In genomic region chr2:217283505-217283904, GRCh38 we compare ENCODE assay signal across 23 cellular contexts.
DNase-seq lines count a peak whose midpoint lies in the region; ATAC-seq, FAIRE-seq and TF ChIP-seq lines count a peak whose summit lies in the region.
"Had no signal": no experiment of that assay in that cellular context is flagged by ENCODE, and none has a peak within 500 bp of the region (broad histone marks: within the 10 kb centered on the region; RNA-seq: fewer than 3 reads in every experiment).

No MANE protein-coding gene starts in this region.

- H3K23ac ChIP-seq in IMR-90 (ENCODE audit: low read depth, low read length) = peak overlapping the region; percentile 71; the same call in 1 of the 2 replicates

- peak overlapping the region; percentile 76 to 93 for H4K8ac ChIP-seq in IMR-90 (ENCODE audit: low read depth in 2 of 2, low read length in 2 of 2)

- DNase-seq in IMR-90 (peak; percentile 20), WERI-Rb-1 (peak; percentile 41), fibroblast of mammary gland (ENCODE audit: low read depth) (peak; percentile 95), gastrocnemius medialis (no peak), NCI-H1436 treated with DMSO at 0.1 percent for 48 hours (lab: John Stamatoyannopoulos, UW) (no peak), small intestine (no peak)
- DNase-seq: CD4-positive, CD25-positive, alpha-beta regulatory T cell; EL; GF-D8; KBM-7; MM.1S; NCI-H1048; NCI-H1417 treated with DMSO at 0.1 percent for 48 hours; NCI-H187 treated with DMSO at 0.1 percent for 48 hours; NCI-H2107; NCI-H226; NCI-H524 treated with DMSO at 0.1 percent for 48 hours; SHP77 treated with DMSO at 0.1 percent for 48 hours had no signal

- peak overlapping the region; percentile 96 for H2AK5ac ChIP-seq in IMR-90 (ENCODE audit: low read depth, low read length)

- peaks cover 14% of the 10 kb centered on the region for H3K36me3 Mint-ChIP-seq in nephron (ENCODE audit: low read depth)
- H3K36me3 Mint-ChIP-seq: CD4-positive, CD25-positive, alpha-beta regulatory T cell had no signal

- peak overlapping the region; percentile 20 for H2AK9ac ChIP-seq in IMR-90 (replicated peaks; ENCODE audit: low read depth, low read length, poor library complexity)

- H4K91ac ChIP-seq in IMR-90 (ENCODE audit: insufficient read depth, low read depth, low read length) = peak overlapping the region; percentile 96

- H2BK5ac ChIP-seq in IMR-90 (ENCODE audit: low read depth, low read length, poor library complexity, severe bottlenecking) = peak overlapping the region; percentile 75

- in situ Hi-C loops in IMR-90 (cut with MboI; ENCODE audit: low sequenced_read_pairs) = loop anchor here (10.0 kb wide), 2 partner anchors 221 to 589 kb away; partner anchors contain the start of gene IGFBP5
- in situ Hi-C loops in gastrocnemius medialis (cut with MboI; ENCODE audit: low sequenced_read_pairs in 4 of 4) = no loop called here

- H4K5ac ChIP-seq in IMR-90 (ENCODE audit: low read depth, low read length) = peak overlapping the region; percentile 93

- H3K4me2 ChIP-seq in IMR-90 (ENCODE audit: low read depth, low read length) = no peak overlapping the region

- CTCF ChIA-PET in IMR-90 (lab: Yijun Ruan, JAX) = no interaction called here

- H2BK20ac ChIP-seq in IMR-90 (ENCODE audit: low read depth, low read length) = peak overlapping the region; percentile 97

- H3K27me3 Mint-ChIP-seq in nephron (ENCODE audit: low read depth) = no peaks in the 10 kb centered on the region
- H3K27me3 Mint-ChIP-seq: CD4-positive, CD25-positive, alpha-beta regulatory T cell had no signal

- TF ChIP-seq RAD21 in IMR-90 (IDR thresholded peaks at IDR 0.05; ENCODE audit: low read length) = no peak

- H2BK15ac ChIP-seq in IMR-90 (ENCODE audit: low read depth, low read length) = peak overlapping the region; percentile 94

- H3K9me3 Mint-ChIP-seq in nephron = peaks cover 6% of the 10 kb centered on the region

- H3K56ac ChIP-seq in IMR-90 (ENCODE audit: extremely low read depth, insufficient read depth, low read length) = 0 out of 2 replicates have a peak overlapping the region, but pooled peaks have one; percentile 25

- peak overlapping the region; percentile 92 for H2BK120ac ChIP-seq in IMR-90 (ENCODE audit: low read depth, low read length)

- H3K9me1 ChIP-seq in IMR-90 (ENCODE audit: insufficient read depth, low read length) = peaks cover 22% of the 10 kb centered on the region

- no peak for ATAC-seq in IMR-90 (ENCODE audit: low read depth)
- no peak for ATAC-seq in gastrocnemius medialis
- ATAC-seq in HG02571 (IDR thresholded peaks at IDR 0.05; ENCODE audit: unreplicated experiment) = no peak
- ATAC-seq: HepG2, SK-N-SH treated with all-trans-retinoic acid at 6 μM for 48 hours had no signal

- H3K27ac ChIP-seq in IMR-90 (ENCODE audit: insufficient read depth, low read length) = peak overlapping the region; percentile 69; the same call in 1 of the 2 replicates
- H3K27ac ChIP-seq in WERI-Rb-1 = no peak overlapping the region
- no peak overlapping the region for H3K27ac ChIP-seq in gastrocnemius medialis
- no peak overlapping the region for H3K27ac ChIP-seq in small intestine (ENCODE audit: low read depth in 1 of 2, low read length in 1 of 2)
- H3K27ac ChIP-seq: HL-60 had no signal

- peak overlapping the region; percentile 94 for H3K18ac ChIP-seq in IMR-90 (ENCODE audit: low read depth, low read length)

- H2AFZ ChIP-seq in IMR-90 (replicated peaks; ENCODE audit: low read length, poor library complexity) = no peak overlapping the region

- WGBS in IMR-90 (ENCODE audit: extremely low coverage in 2 of 2, insufficient read length in 1 of 2), 2 experiments = 60% methylated on average over 1 of the region's 6 CpGs; no CpG with 5 or more reads in 1 of the 2 experiments
- 68 to 81% (median 81%) methylated on average over 6 of the region's 6 CpGs for WGBS in small intestine, 3 donors

- H3K36me3 ChIP-seq in IMR-90 (ENCODE audit: control insufficient read depth, insufficient read depth, low read length) (peaks cover 1% of the 10 kb centered on the region; the same call in 1 of the 2 replicates), WERI-Rb-1 (no peaks in the 10 kb centered on the region), gastrocnemius medialis (no peaks in the 10 kb centered on the region), small intestine (ENCODE audit: control insufficient read depth in 2 of 2, insufficient read depth in 2 of 2, low read length in 2 of 2) (no peaks in the 10 kb centered on the region)

- H3K4me3 ChIP-seq in IMR-90 (ENCODE audit: insufficient read depth, low read depth, low read length) = no peak overlapping the region
- H3K4me3 ChIP-seq in WERI-Rb-1 (ENCODE audit: low read depth, low read length) = no peak overlapping the region
- H3K4me3 ChIP-seq in fibroblast of mammary gland (ENCODE audit: control insufficient read depth, low read depth, low read length) = no peak overlapping the region
- no peak overlapping the region for H3K4me3 ChIP-seq in gastrocnemius medialis
- H3K4me3 ChIP-seq in small intestine (ENCODE audit: low read depth in 1 of 2, low read length in 2 of 2) = no peak overlapping the region

- no peaks in the 10 kb centered on the region for H3K27me3 ChIP-seq in IMR-90 (ENCODE audit: control insufficient read depth, insufficient read depth, low read length)
- H3K27me3 ChIP-seq in WERI-Rb-1 (ENCODE audit: insufficient read depth, low read depth, severe bottlenecking) = no peaks in the 10 kb centered on the region
- H3K27me3 ChIP-seq in gastrocnemius medialis = no peaks in the 10 kb centered on the region
- no peaks in the 10 kb centered on the region for H3K27me3 ChIP-seq in small intestine (ENCODE audit: control insufficient read depth in 2 of 2, insufficient read depth in 2 of 2, low read length in 2 of 2)

- no TSS peak for BruUV-seq in IMR-90 (replicated peaks; lab: Mats Ljungman, UMichigan)

- no peak overlapping the region for H3K9ac ChIP-seq in IMR-90 (ENCODE audit: low read depth, low read length)

- POLR2A ChIA-PET in IMR-90 (lab: Charles Lee; ENCODE audit: unreplicated experiment) = no interaction called here

- intact Hi-C loops in IMR-90 (cut with micrococcal nuclease) = no loop called here
- intact Hi-C loops in gastrocnemius medialis (cut with DNase I; ENCODE audit: low total_unique reads) = no loop called here

- dilution Hi-C loops in IMR-90 (cut with HindIII; ENCODE audit: low sequenced_read_pairs, unreplicated experiment) = no loop called here

- peak overlapping the region; percentile 88 for H3K14ac ChIP-seq in IMR-90 (replicated peaks; ENCODE audit: low read depth, low read length)

- H3K27ac Mint-ChIP-seq in nephron = peak overlapping the region; percentile 76 to 94 (median 87)
- H3K27ac Mint-ChIP-seq: CD4-positive, CD25-positive, alpha-beta regulatory T cell had no signal

- TF ChIP-seq CTCF in IMR-90 (conservative IDR thresholded peaks at IDR 0.05; ENCODE audit: low read depth, low read length) (no peak), WERI-Rb-1 (IDR thresholded peaks at IDR 0.05; ENCODE audit: low read depth, low read length) (no peak), fibroblast of mammary gland (conservative IDR thresholded peaks at IDR 0.05; ENCODE audit: control insufficient read depth, insufficient read depth, low read depth, low read length) (no peak), nephron (IDR thresholded peaks at IDR 0.05; ENCODE audit: unreplicated experiment in 3 of 3) (no peak), gastrocnemius medialis (IDR thresholded peaks at IDR 0.05 in 4 of 5, conservative IDR thresholded peaks at IDR 0.05 in 1 of 5) (no peak)

- peak overlapping the region; percentile 95 for H3K4ac ChIP-seq in IMR-90 (ENCODE audit: low read depth, low read length)

- peaks cover 62% of the 10 kb centered on the region for H3K4me1 Mint-ChIP-seq in nephron
- H3K4me1 Mint-ChIP-seq: CD4-positive, CD25-positive, alpha-beta regulatory T cell had no signal

- no peak overlapping the region for H3K4me3 Mint-ChIP-seq in nephron
- H3K4me3 Mint-ChIP-seq: CD4-positive, CD25-positive, alpha-beta regulatory T cell had no signal

- H3K79me1 ChIP-seq in IMR-90 (ENCODE audit: low read depth in 1 of 2, low read length in 2 of 2) = peaks cover 27 to 29% of the 10 kb centered on the region in 2 experiments; a peak in 3 of 4 replicates

- FAIRE-seq in small intestine (lab: Jason Lieb, UNC) = no peak
- FAIRE-seq: HepG2 had no signal

- H3K9me3 ChIP-seq in IMR-90 (ENCODE audit: control insufficient read depth, insufficient read depth, low read length) (no peaks in the 10 kb centered on the region), WERI-Rb-1 (ENCODE audit: severe bottlenecking) (peaks cover 8% of the 10 kb centered on the region), gastrocnemius medialis (no peaks in the 10 kb centered on the region), small intestine (ENCODE audit: control insufficient read depth, low read depth) (no peaks in the 10 kb centered on the region)

- H3K4me1 ChIP-seq in IMR-90 (ENCODE audit: control insufficient read depth, insufficient read depth, low read length) (peaks cover 27% of the 10 kb centered on the region), gastrocnemius medialis (peaks cover 0 to 10% of the 10 kb centered on the region in 2 donors), small intestine (ENCODE audit: control insufficient read depth in 2 of 2, insufficient read depth in 1 of 2, low read depth in 1 of 2, low read length in 1 of 2) (no peaks in the 10 kb centered on the region)

- TF ChIP-seq POLR2A in IMR-90 (IDR thresholded peaks at IDR 0.05; ENCODE audit: low read depth, low read length) (no peak), gastrocnemius medialis (IDR thresholded peaks at IDR 0.05) (no peak)

- no peaks in the 10 kb centered on the region for H4K20me1 ChIP-seq in IMR-90 (ENCODE audit: insufficient read depth, low read length)

TF ChIP-seq in IMR-90, 13 proteins besides CTCF, POLR2A, EP300 and RAD21 (continues in another document):
- TF ChIP-seq CHD1 (IDR thresholded peaks at IDR 0.05; ENCODE audit: low read depth, low read length) = no peak
- TF ChIP-seq MAFK (IDR thresholded peaks at IDR 0.05; ENCODE audit: low read depth, low read length) = no peak
- no peak for TF ChIP-seq ELK1 (IDR thresholded peaks at IDR 0.05; ENCODE audit: borderline replicate concordance, low read depth, low read length)
- no peak for TF ChIP-seq RFX5 (IDR thresholded peaks at IDR 0.05; ENCODE audit: low read depth, low read length)
- no peak for TF ChIP-seq BHLHE40 (IDR thresholded peaks at IDR 0.05; ENCODE audit: low read depth, low read length)
- TF ChIP-seq CEBPB (IDR thresholded peaks at IDR 0.05; ENCODE audit: low read depth, low read length) = no peak
- TF ChIP-seq MXI1 (IDR thresholded peaks at IDR 0.05; ENCODE audit: borderline replicate concordance, low read depth, low read length) = no peak
- TF ChIP-seq RCOR1 (IDR thresholded peaks at IDR 0.05; ENCODE audit: insufficient replicate concordance, low read length) = no peak

Comparison
In these comparisons a context has a peak if more than half of its experiments do, and no peak if none do; other contexts are left out.
1. DNase-seq: peak in IMR-90 (single experiment), WERI-Rb-1 (single experiment) and fibroblast of mammary gland (single experiment); none in gastrocnemius medialis (0 of 2), NCI-H1436 treated with DMSO at 0.1 percent for 48 hours (single experiment) and small intestine (single experiment).